1 cellular context compared by ENCODE assay signal in the genomic region with DNA sequence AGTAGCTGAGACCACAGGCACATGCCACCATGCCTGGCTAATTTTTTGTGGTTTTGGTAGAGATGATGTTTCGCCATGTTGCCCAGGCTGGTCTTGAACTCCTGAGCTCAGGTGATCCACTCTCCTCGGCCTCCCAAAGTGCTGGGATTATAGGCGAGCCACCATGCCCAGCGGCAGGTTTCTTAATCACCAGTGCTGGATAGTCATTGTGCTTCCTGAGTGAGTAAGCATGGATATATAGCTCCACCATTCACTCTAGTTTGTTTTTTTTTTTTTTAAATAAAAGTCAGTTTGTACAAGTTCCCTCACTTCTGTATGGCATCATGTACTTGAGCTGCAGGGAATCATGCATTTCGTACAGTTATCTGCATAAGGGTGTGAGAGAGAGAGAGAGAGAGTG.
TF ChIP-seq lines count a peak whose summit lies in the region.

No MANE protein-coding gene starts in this region.

TF ChIP-seq in IMR-90, 13 proteins besides CTCF, POLR2A, EP300 and RAD21 (continued from another document):
- TF ChIP-seq, protein P1, sequence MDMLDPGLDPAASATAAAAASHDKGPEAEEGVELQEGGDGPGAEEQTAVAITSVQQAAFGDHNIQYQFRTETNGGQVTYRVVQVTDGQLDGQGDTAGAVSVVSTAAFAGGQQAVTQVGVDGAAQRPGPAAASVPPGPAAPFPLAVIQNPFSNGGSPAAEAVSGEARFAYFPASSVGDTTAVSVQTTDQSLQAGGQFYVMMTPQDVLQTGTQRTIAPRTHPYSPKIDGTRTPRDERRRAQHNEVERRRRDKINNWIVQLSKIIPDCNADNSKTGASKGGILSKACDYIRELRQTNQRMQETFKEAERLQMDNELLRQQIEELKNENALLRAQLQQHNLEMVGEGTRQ (IDR thresholded peaks at IDR 0.05; ENCODE audit: low read depth, low read length) = no peak
- TF ChIP-seq MAFK (IDR thresholded peaks at IDR 0.05; ENCODE audit: low read depth, low read length) = no peak
TF ChIP-seq in IMR-90: peak in this region for 0.
